In the genomic region with DNA sequence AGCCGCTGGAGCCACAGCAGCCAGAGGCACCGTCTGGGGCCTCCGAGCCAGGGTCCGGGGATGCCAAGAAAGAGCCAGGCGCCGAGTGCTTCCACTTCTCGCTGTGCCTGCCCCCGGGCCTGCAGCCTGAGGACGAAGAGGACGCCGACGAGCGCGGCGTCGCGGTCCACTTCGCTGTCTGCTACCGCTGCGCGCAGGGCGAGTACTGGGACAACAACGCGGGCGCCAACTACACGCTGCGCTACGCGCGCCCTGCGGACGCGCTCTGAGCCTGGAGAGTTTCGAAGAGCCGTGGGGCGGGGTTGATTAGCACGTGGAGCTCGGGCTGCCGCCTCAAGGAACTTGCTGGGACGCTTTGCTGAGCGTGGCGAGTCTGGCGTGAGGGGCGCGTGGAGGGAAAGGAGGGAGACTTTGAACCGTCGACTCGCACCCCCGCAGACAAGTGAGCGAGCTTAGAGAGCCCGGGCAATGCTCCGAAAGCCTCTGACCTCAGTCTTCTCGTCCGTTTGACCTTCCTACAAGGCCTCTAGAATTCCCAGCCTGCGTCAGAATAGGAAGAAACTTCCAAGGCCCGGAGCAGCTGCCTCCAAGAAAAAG, we compare ENCODE assay signal across 1 cellular context.
TF ChIP-seq lines count a peak whose summit lies in the region.

No MANE protein-coding gene starts in this region.

TF ChIP-seq in HepG2, 621 proteins besides CTCF, POLR2A, EP300 and RAD21:
- TF ChIP-seq MAZ (IDR thresholded peaks at IDR 0.05; ENCODE audit: borderline replicate concordance, low read depth, low read length), result no peak
- no peak for TF ChIP-seq MAZ (CRISPR knock-in tag; IDR thresholded peaks at IDR 0.05; ENCODE audit: low read depth)
- TF ChIP-seq ZNF687 (CRISPR knock-in tag; IDR thresholded peaks at IDR 0.05), result peak; percentile 49
- no peak for TF ChIP-seq ETV6 (CRISPR knock-in tag; conservative IDR thresholded peaks at IDR 0.05)
- TF ChIP-seq ZSCAN12 (CRISPR knock-in tag; IDR thresholded peaks at IDR 0.05), result no peak
- TF ChIP-seq HOXA3 (CRISPR knock-in tag; IDR thresholded peaks at IDR 0.05), result 0 out of 2 replicates have a peak, but pooled peaks have one; percentile 42
- TF ChIP-seq, protein P1, sequence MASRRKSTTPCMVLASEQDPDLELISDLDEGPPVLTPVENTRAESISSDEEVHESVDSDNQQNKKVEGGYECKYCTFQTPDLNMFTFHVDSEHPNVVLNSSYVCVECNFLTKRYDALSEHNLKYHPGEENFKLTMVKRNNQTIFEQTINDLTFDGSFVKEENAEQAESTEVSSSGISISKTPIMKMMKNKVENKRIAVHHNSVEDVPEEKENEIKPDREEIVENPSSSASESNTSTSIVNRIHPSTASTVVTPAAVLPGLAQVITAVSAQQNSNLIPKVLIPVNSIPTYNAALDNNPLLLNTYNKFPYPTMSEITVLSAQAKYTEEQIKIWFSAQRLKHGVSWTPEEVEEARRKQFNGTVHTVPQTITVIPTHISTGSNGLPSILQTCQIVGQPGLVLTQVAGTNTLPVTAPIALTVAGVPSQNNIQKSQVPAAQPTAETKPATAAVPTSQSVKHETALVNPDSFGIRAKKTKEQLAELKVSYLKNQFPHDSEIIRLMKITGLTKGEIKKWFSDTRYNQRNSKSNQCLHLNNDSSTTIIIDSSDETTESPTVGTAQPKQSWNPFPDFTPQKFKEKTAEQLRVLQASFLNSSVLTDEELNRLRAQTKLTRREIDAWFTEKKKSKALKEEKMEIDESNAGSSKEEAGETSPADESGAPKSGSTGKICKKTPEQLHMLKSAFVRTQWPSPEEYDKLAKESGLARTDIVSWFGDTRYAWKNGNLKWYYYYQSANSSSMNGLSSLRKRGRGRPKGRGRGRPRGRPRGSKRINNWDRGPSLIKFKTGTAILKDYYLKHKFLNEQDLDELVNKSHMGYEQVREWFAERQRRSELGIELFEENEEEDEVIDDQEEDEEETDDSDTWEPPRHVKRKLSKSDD (CRISPR knock-in tag; IDR thresholded peaks at IDR 0.05; ENCODE audit: low read depth), result 0 out of 2 replicates have a peak, but pooled peaks have one; percentile 25
- TF ChIP-seq RXRB (CRISPR knock-in tag; IDR thresholded peaks at IDR 0.05; ENCODE audit: borderline replicate concordance), result no peak
- peak; percentile 60 for TF ChIP-seq ZBTB38 (CRISPR knock-in tag; IDR thresholded peaks at IDR 0.05)
- 0 out of 2 replicates have a peak, but pooled peaks have one; percentile 44 for TF ChIP-seq PRMT3 (CRISPR knock-in tag; IDR thresholded peaks at IDR 0.05; ENCODE audit: borderline replicate concordance, low read depth)
- TF ChIP-seq, protein P2, sequence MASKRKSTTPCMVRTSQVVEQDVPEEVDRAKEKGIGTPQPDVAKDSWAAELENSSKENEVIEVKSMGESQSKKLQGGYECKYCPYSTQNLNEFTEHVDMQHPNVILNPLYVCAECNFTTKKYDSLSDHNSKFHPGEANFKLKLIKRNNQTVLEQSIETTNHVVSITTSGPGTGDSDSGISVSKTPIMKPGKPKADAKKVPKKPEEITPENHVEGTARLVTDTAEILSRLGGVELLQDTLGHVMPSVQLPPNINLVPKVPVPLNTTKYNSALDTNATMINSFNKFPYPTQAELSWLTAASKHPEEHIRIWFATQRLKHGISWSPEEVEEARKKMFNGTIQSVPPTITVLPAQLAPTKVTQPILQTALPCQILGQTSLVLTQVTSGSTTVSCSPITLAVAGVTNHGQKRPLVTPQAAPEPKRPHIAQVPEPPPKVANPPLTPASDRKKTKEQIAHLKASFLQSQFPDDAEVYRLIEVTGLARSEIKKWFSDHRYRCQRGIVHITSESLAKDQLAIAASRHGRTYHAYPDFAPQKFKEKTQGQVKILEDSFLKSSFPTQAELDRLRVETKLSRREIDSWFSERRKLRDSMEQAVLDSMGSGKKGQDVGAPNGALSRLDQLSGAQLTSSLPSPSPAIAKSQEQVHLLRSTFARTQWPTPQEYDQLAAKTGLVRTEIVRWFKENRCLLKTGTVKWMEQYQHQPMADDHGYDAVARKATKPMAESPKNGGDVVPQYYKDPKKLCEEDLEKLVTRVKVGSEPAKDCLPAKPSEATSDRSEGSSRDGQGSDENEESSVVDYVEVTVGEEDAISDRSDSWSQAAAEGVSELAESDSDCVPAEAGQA (IDR thresholded peaks at IDR 0.05; ENCODE audit: low read depth), result 0 out of 2 replicates have a peak, but pooled peaks have one; percentile 21
- TF ChIP-seq, protein P2 (CRISPR knock-in tag; IDR thresholded peaks at IDR 0.05; ENCODE audit: borderline replicate concordance), result no peak
- peak; percentile 45; the same call in 1 of the 2 replicates for TF ChIP-seq RBFOX2 (IDR thresholded peaks at IDR 0.05; ENCODE audit: low read depth, low read length)
- no peak for TF ChIP-seq DNMT1 (CRISPR knock-in tag; IDR thresholded peaks at IDR 0.05)
- TF ChIP-seq HOXD1 (CRISPR knock-in tag; IDR thresholded peaks at IDR 0.05), result no peak
- TF ChIP-seq ZNF138 (CRISPR knock-in tag; IDR thresholded peaks at IDR 0.05; ENCODE audit: low read depth), result no peak
- TF ChIP-seq CHD4 (IDR thresholded peaks at IDR 0.05; ENCODE audit: borderline replicate concordance, low read length), result no peak
- 0 out of 2 replicates have a peak, but pooled peaks have one; percentile 23 for TF ChIP-seq POGZ (CRISPR knock-in tag; IDR thresholded peaks at IDR 0.05)
- TF ChIP-seq ZC3H13 (CRISPR knock-in tag; IDR thresholded peaks at IDR 0.05), result peak; percentile 57; the same call in 1 of the 2 replicates
- TF ChIP-seq NFYB (CRISPR knock-in tag; IDR thresholded peaks at IDR 0.05), result no peak
- TF ChIP-seq, protein P3, sequence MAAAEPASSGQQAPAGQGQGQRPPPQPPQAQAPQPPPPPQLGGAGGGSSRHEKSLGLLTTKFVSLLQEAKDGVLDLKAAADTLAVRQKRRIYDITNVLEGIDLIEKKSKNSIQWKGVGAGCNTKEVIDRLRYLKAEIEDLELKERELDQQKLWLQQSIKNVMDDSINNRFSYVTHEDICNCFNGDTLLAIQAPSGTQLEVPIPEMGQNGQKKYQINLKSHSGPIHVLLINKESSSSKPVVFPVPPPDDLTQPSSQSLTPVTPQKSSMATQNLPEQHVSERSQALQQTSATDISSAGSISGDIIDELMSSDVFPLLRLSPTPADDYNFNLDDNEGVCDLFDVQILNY (CRISPR knock-in tag; conservative IDR thresholded peaks at IDR 0.05), result no peak
- TF ChIP-seq ZNF263 (CRISPR knock-in tag; IDR thresholded peaks at IDR 0.05), result no peak
